In the genomic region with DNA sequence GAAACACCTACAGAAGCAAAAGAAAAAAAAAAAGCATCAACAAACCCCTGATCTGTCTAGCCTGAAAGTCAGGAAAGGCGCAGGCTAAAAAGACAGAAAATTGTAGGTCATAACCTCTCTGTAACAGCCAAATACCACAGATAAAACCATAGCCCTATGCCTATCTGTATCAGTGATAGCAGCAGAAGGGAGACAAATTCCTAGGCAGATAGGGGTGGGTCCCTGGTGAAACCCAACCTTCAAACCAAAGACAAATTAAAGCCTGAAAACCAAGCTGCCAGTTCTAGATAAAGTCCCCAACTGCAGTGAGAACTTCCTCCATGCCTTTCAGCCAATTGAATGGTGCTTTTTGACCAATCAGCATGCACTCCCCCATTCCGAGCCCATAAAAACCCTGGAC, we compare ENCODE assay signal across 27 cellular contexts.
"Had no signal": no experiment of that assay in that cellular context is flagged by ENCODE, and none has a peak within 500 bp of the region (broad histone marks: within the 10 kb centered on the region; RNA-seq: fewer than 3 reads in every experiment).

No MANE protein-coding gene starts in this region.

- H3K4me1 Mint-ChIP-seq: activated CD4-positive, alpha-beta memory T cell treated with anti-CD3 and anti-CD28 coated beads, Interleukin-2, amount 10 ng/mL, durations not matched to agents 7 days and 5 days; activated T-helper 17 cell treated with anti-CD3 and anti-CD28 coated beads, Interleukin-2, amount 50 U/mL, for 72 hours; naive thymus-derived CD8-positive, alpha-beta T cell; neural crest cell had no signal

- H3K4me1 ChIP-seq: foreskin keratinocyte, parathyroid adenoma, suprapubic skin, tibial artery, upper lobe of right lung had no signal

- H3K27me3 ChIP-seq: brain microvascular endothelial cell, foreskin keratinocyte, heart left ventricle, right atrium auricular region, suprapubic skin, tibial artery, upper lobe of right lung had no signal

- H3K36me3 ChIP-seq: brain microvascular endothelial cell, heart left ventricle, right atrium auricular region, suprapubic skin, tibial artery, upper lobe of right lung, WERI-Rb-1 had no signal

- H3K4me2 ChIP-seq: smooth muscle cell had no signal

- H3K9me3 ChIP-seq: suprapubic skin, tibial artery, upper lobe of right lung had no signal

- H3K27me3 Mint-ChIP-seq: activated CD4-positive, alpha-beta memory T cell treated with anti-CD3 and anti-CD28 coated beads, Interleukin-2, amount 10 ng/mL, durations not matched to agents 7 days and 5 days; activated T-helper 17 cell treated with anti-CD3 and anti-CD28 coated beads, Interleukin-2, amount 50 U/mL, for 72 hours; naive thymus-derived CD8-positive, alpha-beta T cell had no signal

- H2AFZ ChIP-seq: parathyroid adenoma had no signal

- H3K27ac ChIP-seq: brain microvascular endothelial cell, foreskin keratinocyte, heart left ventricle, parathyroid adenoma, right atrium auricular region, suprapubic skin, tibial artery, upper lobe of right lung, WERI-Rb-1 had no signal

- H3K79me2 ChIP-seq: parathyroid adenoma had no signal

- H3K4me3 Mint-ChIP-seq: activated CD4-positive, alpha-beta memory T cell treated with anti-CD3 and anti-CD28 coated beads, Interleukin-2, amount 10 ng/mL, durations not matched to agents 7 days and 5 days; activated T-cell treated with anti-CD3 and anti-CD28 coated beads, Interleukin-2, amount 50 U/mL, for 4 hours; activated T-helper 17 cell treated with anti-CD3 and anti-CD28 coated beads, Interleukin-2, amount 50 U/mL, for 72 hours; naive thymus-derived CD8-positive, alpha-beta T cell; neural crest cell; T-helper 2 cell treated with Interferon-gamma antibody and Interleukin-4, amounts not matched to agents 5 μg/mL and 100 μg/mL, for 36 hours had no signal

- ATAC-seq: activated CD4-positive, CD25-positive, alpha-beta regulatory T cell treated with anti-CD3 and anti-CD28 coated beads, Interleukin-2, amount 50 U/mL, for 24 hours; activated T-cell treated with anti-CD3 and anti-CD28 coated beads, Interleukin-2, amount 50 U/mL, for 4 hours; activated T-helper 17 cell treated with anti-CD3 and anti-CD28 coated beads, Interleukin-2, amount 50 U/mL, for 72 hours; foreskin keratinocyte; heart left ventricle; naive thymus-derived CD8-positive, alpha-beta T cell; upper lobe of right lung had no signal

- DNase-seq: activated CD4-positive, alpha-beta memory T cell treated with anti-CD3 and anti-CD28 coated beads, Interleukin-2, amount 10 ng/mL, durations not matched to agents 7 days and 5 days; activated CD4-positive, alpha-beta T cell treated with anti-CD3 and anti-CD28 coated beads for 48 hours; activated gamma-delta T cell treated with Interleukin-2 at 50 U/mL for 16 hours; activated naive CD4-positive, alpha-beta T cell treated with anti-CD3 and anti-CD28 coated beads, Interleukin-2, amount 50 U/mL, for 16 hours; activated T-cell treated with anti-CD3 and anti-CD28 coated beads, Interleukin-2, amount 50 U/mL, for 4 hours; amniotic stem cell; brain microvascular endothelial cell; caudate nucleus; cortex of kidney; foreskin keratinocyte; heart left ventricle; naive thymus-derived CD8-positive, alpha-beta T cell; occipital lobe; stimulated activated CD4-positive, alpha-beta T cell treated with anti-CD3 and anti-CD28 coated beads, Interleukin-15, amount 100 ng/mL, for 24 hours; stimulated activated naive CD4-positive, alpha-beta T cell; T-helper 1 cell; tibial artery; upper lobe of right lung; WERI-Rb-1 had no signal

- H3K9me3 Mint-ChIP-seq: activated T-cell treated with anti-CD3 and anti-CD28 coated beads, Interleukin-2, amount 50 U/mL, for 4 hours; activated T-helper 17 cell treated with anti-CD3 and anti-CD28 coated beads, Interleukin-2, amount 50 U/mL, for 72 hours had no signal

- H3K4me3 ChIP-seq: heart left ventricle, right atrium auricular region, smooth muscle cell, suprapubic skin, tibial artery, upper lobe of right lung had no signal

- H3K27ac Mint-ChIP-seq: activated CD4-positive, alpha-beta memory T cell treated with anti-CD3 and anti-CD28 coated beads, Interleukin-2, amount 10 ng/mL, durations not matched to agents 7 days and 5 days; activated T-helper 17 cell treated with anti-CD3 and anti-CD28 coated beads, Interleukin-2, amount 50 U/mL, for 72 hours; naive thymus-derived CD8-positive, alpha-beta T cell; T-helper 2 cell treated with Interferon-gamma antibody and Interleukin-4, amounts not matched to agents 5 μg/mL and 100 μg/mL, for 36 hours had no signal
